Comparison of ENCODE assay signal across 22 cellular contexts in genomic region chr4:115657991-115658390, GRCh38.
DNase-seq lines count a peak whose midpoint lies in the region; TF ChIP-seq lines count a peak whose summit lies in the region.
"Had no signal": no experiment of that assay in that cellular context is flagged by ENCODE, and none has a peak within 500 bp of the region (broad histone marks: within the 10 kb centered on the region; RNA-seq: fewer than 3 reads in every experiment).

No MANE protein-coding gene starts in this region.

- H4K8ac ChIP-seq in neuronal stem cell (ENCODE audit: low read depth, low read length), result no peak overlapping the region

- H3K14ac ChIP-seq in neuronal stem cell (ENCODE audit: low read length), result no peak overlapping the region

- H3K27me3 Mint-ChIP-seq in chondrocyte (ENCODE audit: low read depth) (no peaks in the 10 kb centered on the region), nephron progenitor cell (ENCODE audit: low read depth, poor library complexity) (no peaks in the 10 kb centered on the region)
- H3K27me3 Mint-ChIP-seq: CD4-positive, CD25-positive, alpha-beta regulatory T cell; IgD-negative memory B cell had no signal

- no peak overlapping the region for H3K4ac ChIP-seq in neuronal stem cell (ENCODE audit: low read length)

- no peak overlapping the region for H2BK120ac ChIP-seq in neuronal stem cell (ENCODE audit: low read depth, low read length)

- no peaks in the 10 kb centered on the region for H3K27me3 ChIP-seq in neuronal stem cell (ENCODE audit: control insufficient read depth in 3 of 3, insufficient read depth in 3 of 3, low read depth in 1 of 3, low read length in 3 of 3)
- H3K27me3 ChIP-seq in A673 (replicated peaks; ENCODE audit: insufficient read depth, low read depth, low read length, poor library complexity), result no peaks in the 10 kb centered on the region
- H3K27me3 ChIP-seq: BLaER1 had no signal

- H3K9me3 ChIP-seq in neuronal stem cell (replicated peaks in 1 of 2; ENCODE audit: control insufficient read depth in 2 of 2, insufficient read depth in 1 of 2, low read depth in 1 of 2, low read length in 2 of 2), result no peaks in the 10 kb centered on the region
- H3K9me3 ChIP-seq in A673 (ENCODE audit: low read depth, low read length, poor library complexity, severe bottlenecking), result no peaks in the 10 kb centered on the region
- H3K9me3 ChIP-seq: BLaER1, HAP-1, SK-N-SH had no signal

- no peak overlapping the region for H3K9ac ChIP-seq in neuronal stem cell (ENCODE audit: low read depth, low read length, poor library complexity)
- H3K9ac ChIP-seq: BLaER1, KMS-11, SK-N-SH had no signal

- no CpG with 5 or more reads among the region's 2 CpGs for WGBS in neuronal stem cell (ENCODE audit: extremely low coverage in 2 of 2, insufficient read length in 2 of 2, insufficient replicate concordance in 1 of 2), 2 donors

- H3K4me1 Mint-ChIP-seq in chondrocyte (ENCODE audit: low read depth) (no peaks in the 10 kb centered on the region), nephron progenitor cell (peaks cover 16% of the 10 kb centered on the region)
- H3K4me1 Mint-ChIP-seq: CD4-positive, CD25-positive, alpha-beta regulatory T cell; IgD-negative memory B cell had no signal

- no peak overlapping the region for H4K91ac ChIP-seq in neuronal stem cell (ENCODE audit: low read depth, low read length, poor library complexity)

- H2AFZ ChIP-seq in neuronal stem cell (ENCODE audit: low read length), result peak overlapping the region; percentile 79

- DNase-seq in ELF-1 (ENCODE audit: low read depth, low spot score), result peak; percentile 68
- DNase-seq in chondrocyte (ENCODE audit: low spot score), result peak; percentile 12
- peak; percentile 9 for DNase-seq in iPS-NIHi7 (ENCODE audit: extremely low spot score)
- DNase-seq in neuronal stem cell (ENCODE audit: low spot score), result no peak
- no peak for DNase-seq in nephron progenitor cell
- no peak for DNase-seq in A673 (ENCODE audit: low spot score)
- DNase-seq in stimulated activated CD4-positive, alpha-beta T cell treated with anti-CD3 and anti-CD28 coated beads, Interleukin-4, amount 100 ng/mL, for 24 hours, result no peak
- DNase-seq: CD4-positive, CD25-positive, alpha-beta regulatory T cell; HFFc6; MM.1S; NCI-H1694; NCI-H2029 treated with DMSO at 0.1 percent for 48 hours; NCI-H2171 treated with DMSO at 0.1 percent for 48 hours; NCI-H345; NCI-H748 treated with DMSO at 0.1 percent for 48 hours; SIG-M5; SK-N-SH had no signal

- H2BK12ac ChIP-seq in neuronal stem cell (ENCODE audit: low read length), result no peak overlapping the region

- POLR2A ChIA-PET in A673 (lab: Charles Lee; ENCODE audit: low non-redundant PET), result no interaction called here

- no peaks in the 10 kb centered on the region for H3K9me3 Mint-ChIP-seq in chondrocyte (ENCODE audit: low read depth)
- H3K9me3 Mint-ChIP-seq in nephron progenitor cell, result no peaks in the 10 kb centered on the region

- no peak overlapping the region for H3K4me3 Mint-ChIP-seq in chondrocyte (ENCODE audit: unreplicated experiment)
- no peak overlapping the region for H3K4me3 Mint-ChIP-seq in nephron progenitor cell
- H3K4me3 Mint-ChIP-seq: HFFc6, IgD-negative memory B cell had no signal

- H3K79me1 ChIP-seq in neuronal stem cell (ENCODE audit: low read depth, low read length), result no peaks in the 10 kb centered on the region

- H3K23ac ChIP-seq in neuronal stem cell (ENCODE audit: low read depth, low read length, poor library complexity), result no peak overlapping the region

- CTCF ChIA-PET in A673 (lab: Charles Lee), result no interaction called here

- H3K27ac Mint-ChIP-seq in chondrocyte (ENCODE audit: unreplicated experiment) (no peak overlapping the region), nephron progenitor cell (no peak overlapping the region)
- H3K27ac Mint-ChIP-seq: CD4-positive, CD25-positive, alpha-beta regulatory T cell; HFFc6; IgD-negative memory B cell had no signal

- H3K27ac ChIP-seq in neuronal stem cell (replicated peaks; ENCODE audit: low read length) (no peak overlapping the region), A673 (ENCODE audit: low read depth, low read length, poor library complexity, severe bottlenecking) (no peak overlapping the region)
- H3K27ac ChIP-seq: BLaER1, HL-60, KMS-11 had no signal

- no peak overlapping the region for H3K4me2 ChIP-seq in neuronal stem cell (ENCODE audit: insufficient read depth, low read length, poor library complexity, severe bottlenecking)
- H3K4me2 ChIP-seq: BLaER1, KMS-11, SK-N-SH had no signal

- H3K4me1 ChIP-seq in neuronal stem cell (ENCODE audit: control insufficient read depth in 2 of 2, insufficient read depth in 1 of 2, low read depth in 1 of 2, low read length in 2 of 2) (peaks cover 0 to 8% of the 10 kb centered on the region in 2 donors), A673 (ENCODE audit: insufficient read depth, low read length, poor library complexity, severe bottlenecking) (peaks cover 5% of the 10 kb centered on the region)
- H3K4me1 ChIP-seq: BLaER1 had no signal

- no peak overlapping the region for H2AK5ac ChIP-seq in neuronal stem cell (ENCODE audit: low read depth, low read length)

- H2BK15ac ChIP-seq in neuronal stem cell (ENCODE audit: low read length), result no peak overlapping the region

- no peak overlapping the region for H2BK5ac ChIP-seq in neuronal stem cell (ENCODE audit: low read length)

- H3K4me3 ChIP-seq in neuronal stem cell (ENCODE audit: low read length in 2 of 2) (no peak overlapping the region), A673 (ENCODE audit: low read depth, low read length, poor library complexity, severe bottlenecking) (no peak overlapping the region)
- H3K4me3 ChIP-seq: BLaER1, HAP-1 had no signal

- TF ChIP-seq CTCF in chondrocyte (IDR thresholded peaks at IDR 0.05), result no peak
- TF ChIP-seq CTCF in nephron progenitor cell (IDR thresholded peaks at IDR 0.05), result no peak
- no peak for TF ChIP-seq CTCF in A673 (conservative IDR thresholded peaks at IDR 0.05; ENCODE audit: low read depth, low read length)

- no peak overlapping the region for H3K18ac ChIP-seq in neuronal stem cell (ENCODE audit: low read length)

- intact Hi-C loops in A673 (cut with micrococcal nuclease; ENCODE audit: unreplicated experiment), result no loop called here

- no TSS peak for BruUV-seq in A673 (replicated peaks; lab: Mats Ljungman, UMichigan)

- H3K36me3 ChIP-seq in neuronal stem cell (replicated peaks in 1 of 2; ENCODE audit: control insufficient read depth in 2 of 2, insufficient read depth in 2 of 2, low read length in 2 of 2) (peaks cover 0 to 1% of the 10 kb centered on the region in 2 donors), A673 (ENCODE audit: insufficient read depth, low read length, poor library complexity, severe bottlenecking) (no peaks in the 10 kb centered on the region)
- H3K36me3 ChIP-seq: BLaER1, HAP-1 had no signal

- H3K36me3 Mint-ChIP-seq in chondrocyte (ENCODE audit: low read depth) (no peaks in the 10 kb centered on the region), nephron progenitor cell (ENCODE audit: low read depth) (no peaks in the 10 kb centered on the region)
- H3K36me3 Mint-ChIP-seq: CD4-positive, CD25-positive, alpha-beta regulatory T cell; IgD-negative memory B cell had no signal

Comparison
In these comparisons a context has a peak if more than half of its experiments do, and no peak if none do; other contexts are left out.
1. DNase-seq: peak in ELF-1 (single experiment), chondrocyte (single experiment) and iPS-NIHi7 (single experiment); none in neuronal stem cell (single experiment), nephron progenitor cell (single experiment), A673 (single experiment) and stimulated activated CD4-positive, alpha-beta T cell treated with anti-CD3 and anti-CD28 coated beads, Interleukin-4, amount 100 ng/mL, for 24 hours (single experiment).